14 cellular contexts compared by ENCODE assay signal in genomic region chr5:93831449-93831848, GRCh38.
DNase-seq lines count a peak whose midpoint lies in the region; TF ChIP-seq lines count a peak whose summit lies in the region.
"Had no signal": no experiment of that assay in that cellular context is flagged by ENCODE, and none has a peak within 500 bp of the region (broad histone marks: within the 10 kb centered on the region; RNA-seq: fewer than 3 reads in every experiment).

No MANE protein-coding gene starts in this region.

- no peak overlapping the region for H3K27ac ChIP-seq in transverse colon
- H3K27ac ChIP-seq: thyroid gland had no signal

- H3K4me3 ChIP-seq in HFF-Myc (replicated peaks; ENCODE audit: low read depth, low read length) (no peak overlapping the region), adipocyte (ENCODE audit: low read length) (no peak overlapping the region), transverse colon (no peak overlapping the region)
- H3K4me3 ChIP-seq: skin epidermis, thyroid gland had no signal

- 62 to 93% methylated on average over 2 of the region's 2 CpGs for WGBS in transverse colon (ENCODE audit: low coverage in 1 of 2), 2 donors

- no peaks in the 10 kb centered on the region for H3K27me3 ChIP-seq in adipocyte (replicated peaks; ENCODE audit: control insufficient read depth, insufficient read depth, low read length)
- no peaks in the 10 kb centered on the region for H3K27me3 ChIP-seq in transverse colon
- H3K27me3 ChIP-seq: thyroid gland had no signal

- TF ChIP-seq EP300 in transverse colon (IDR thresholded peaks at IDR 0.05; ENCODE audit: low read depth), result no peak

- H3K36me3 ChIP-seq in adipocyte (ENCODE audit: control insufficient read depth, insufficient read depth, low read length, severe bottlenecking), result no peaks in the 10 kb centered on the region
- H3K36me3 ChIP-seq in transverse colon, result no peaks in the 10 kb centered on the region
- H3K36me3 ChIP-seq: thyroid gland had no signal

- DNase-seq in HFF-Myc (ENCODE audit: extremely low read depth, low read depth), result peak; percentile 39
- peak; percentile 82 for DNase-seq in adipocyte (ENCODE audit: low read depth)
- peak; percentile 46 for DNase-seq in fibroblast of the conjunctiva (ENCODE audit: low read depth)
- DNase-seq in stromal cell of bone marrow (ENCODE audit: low read depth), result peak; percentile 89
- DNase-seq in retina, result no peak
- no peak for DNase-seq in COR-L47 (lab: John Stamatoyannopoulos, UW)
- DNase-seq in transverse colon, result no peak
- no peak for DNase-seq in NCI-H82 treated with DMSO at 0.1 percent for 48 hours (lab: John Stamatoyannopoulos, UW; ENCODE audit: unreplicated experiment)
- DNase-seq: activated T-cell treated with anti-CD3 and anti-CD28 coated beads, Interleukin-2, amount 50 U/mL, for 4 hours; natural killer cell; NCI-H526; SIG-M5; thyroid gland had no signal

- no peak overlapping the region for H3K9ac ChIP-seq in adipocyte (ENCODE audit: low read length)

- H3K4me1 ChIP-seq in adipocyte (ENCODE audit: control insufficient read depth, insufficient read depth, low read length), result peaks cover 4% of the 10 kb centered on the region
- no peaks in the 10 kb centered on the region for H3K4me1 ChIP-seq in transverse colon
- H3K4me1 ChIP-seq: thyroid gland had no signal

- TF ChIP-seq CTCF in HFF-Myc (IDR thresholded peaks at IDR 0.05; ENCODE audit: low read depth, low read length, missing control alignments), result no peak
- TF ChIP-seq CTCF in transverse colon (IDR thresholded peaks at IDR 0.05), result no peak

- H3K9me3 ChIP-seq in adipocyte (ENCODE audit: control insufficient read depth, low read length), result no peaks in the 10 kb centered on the region
- no peaks in the 10 kb centered on the region for H3K9me3 ChIP-seq in transverse colon
- H3K9me3 ChIP-seq: thyroid gland had no signal

- intact Hi-C loops in transverse colon (cut with DNase I; ENCODE audit: low total_unique reads), result no loop called here

- no peak for TF ChIP-seq POLR2A in transverse colon (IDR thresholded peaks at IDR 0.05)

- in situ Hi-C loops in transverse colon (cut with MboI; ENCODE audit: low pct_ligation_motif_present in 1 of 4, low pct_unique_long_range_greater_than_20kb in 1 of 4, low sequenced_read_pairs in 3 of 4), result no loop called here

Comparison
In these comparisons a context has a peak if more than half of its experiments do, and no peak if none do; other contexts are left out.
1. DNase-seq: peak in HFF-Myc (single experiment), adipocyte (single experiment), fibroblast of the conjunctiva (single experiment) and stromal cell of bone marrow (single experiment); none in retina (single experiment), COR-L47 (single experiment), transverse colon (single experiment) and NCI-H82 treated with DMSO at 0.1 percent for 48 hours (single experiment).